In the genomic region with DNA sequence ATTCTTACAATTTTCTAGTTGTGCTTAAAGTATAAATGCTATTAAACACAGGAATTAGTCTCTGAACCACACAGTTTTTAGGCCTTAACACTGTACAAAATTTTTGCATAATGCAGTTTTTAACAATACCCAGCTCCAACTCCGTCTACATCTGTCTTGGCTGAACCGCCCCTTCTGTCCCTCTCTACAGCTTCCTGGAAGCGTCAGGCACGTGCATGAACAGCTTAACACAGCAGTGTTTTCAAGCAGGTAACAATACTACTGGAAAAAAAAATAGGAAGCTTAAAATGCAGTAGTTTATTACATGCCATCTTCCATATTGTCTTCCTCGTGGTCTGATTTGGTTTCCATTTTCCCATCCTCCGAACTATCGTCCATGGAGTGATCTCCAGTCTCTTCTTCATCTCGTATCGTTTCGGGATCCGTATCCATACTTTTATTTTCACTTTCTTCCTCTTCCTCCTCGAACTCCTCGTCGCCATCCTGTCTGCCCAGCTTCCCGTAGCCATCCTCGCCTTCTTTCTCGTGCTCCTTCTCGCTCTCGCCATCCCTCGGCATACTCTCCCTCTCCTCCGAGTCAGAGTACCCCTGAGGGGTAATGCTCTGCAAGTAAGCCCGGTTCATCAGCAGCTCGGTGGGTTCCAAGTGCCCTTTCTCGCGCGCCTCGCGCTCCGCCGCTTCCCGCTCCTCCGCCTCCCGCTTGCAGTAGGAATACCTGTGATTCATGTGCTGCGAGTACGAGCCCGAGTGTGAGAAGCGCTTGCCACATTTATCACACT, we compare ENCODE assay signal across 11 cellular contexts.
DNase-seq lines count a peak whose midpoint lies in the region; ATAC-seq, FAIRE-seq and TF ChIP-seq lines count a peak whose summit lies in the region.
"Had no signal": no experiment of that assay in that cellular context is flagged by ENCODE, and none has a peak within 500 bp of the region (broad histone marks: within the 10 kb centered on the region; RNA-seq: fewer than 3 reads in every experiment).

No MANE protein-coding gene starts in this region.

- H3K23me2 ChIP-seq in H1 (ENCODE audit: low read depth, low read length): no peaks in the 10 kb centered on the region; the same call in 1 of the 2 replicates

- peaks cover 0 to 5% (median 0%) of the 10 kb centered on the region in 4 experiments; a peak in 1 of 7 replicates for H3K4me1 ChIP-seq in H1 (replicated peaks in 1 of 4; ENCODE audit: control insufficient read depth in 3 of 4, insufficient read depth in 4 of 4, low read length in 3 of 4)
- H3K4me1 ChIP-seq in thoracic aorta (ENCODE audit: control insufficient read depth in 1 of 2, low read depth in 2 of 2): peaks cover 9 to 23% of the 10 kb centered on the region in 2 donors

- TF ChIP-seq POLR2A in H1 (IDR thresholded peaks at IDR 0.05; ENCODE audit: control extremely low read depth in 1 of 2, low read depth in 2 of 2, low read length in 2 of 2): no peak

- POLR2A ChIA-PET in H1 (lab: Charles Lee; ENCODE audit: partially characterized antibody): interaction anchor here (0.6 to 0.7 kb wide), 4 partner anchors 25 to 887 kb away, joined by 3 to 4 read pairs (median 3); no protein-coding TSS in a partner anchor

- no peaks in the 10 kb centered on the region for H4K20me1 ChIP-seq in H1 (replicated peaks in 1 of 2; ENCODE audit: control insufficient read depth in 1 of 2, insufficient read depth in 2 of 2, low read length in 2 of 2)

- no peak overlapping the region for H3K27ac Mint-ChIP-seq in glutamatergic neuron (ENCODE audit: unreplicated experiment)
- H3K27ac Mint-ChIP-seq in activated T-helper 2 cell treated with anti-CD3 and anti-CD28 coated beads, Interferon-gamma antibody, Interleukin-2, Interleukin-4, amounts not matched to agents 10 μg/mL and 5 μg/mL and 100 μg/mL, durations not matched to agents 14 hours and 24 hours and 36 hours: no peak overlapping the region
- H3K27ac Mint-ChIP-seq: mesothelial cell of epicardium had no signal

- peaks cover 4% of the 10 kb centered on the region for H3K36me3 Mint-ChIP-seq in glutamatergic neuron (ENCODE audit: unreplicated experiment)
- H3K36me3 Mint-ChIP-seq in activated T-helper 2 cell treated with anti-CD3 and anti-CD28 coated beads, Interferon-gamma antibody, Interleukin-2, Interleukin-4, amounts not matched to agents 10 μg/mL and 5 μg/mL and 100 μg/mL, durations not matched to agents 14 hours and 24 hours and 36 hours (ENCODE audit: low read depth): peaks cover 21% of the 10 kb centered on the region

- H3K9me3 ChIP-seq in H1 (ENCODE audit: insufficient read depth in 2 of 2, low read depth in 1 of 2, low read length in 1 of 2): no peaks in the 10 kb centered on the region
- H3K9me3 ChIP-seq in thoracic aorta: no peaks in the 10 kb centered on the region
- H3K9me3 ChIP-seq: spleen had no signal

- peak overlapping the region; percentile 33 to 55 (median 42); a peak in 6 of 8 replicates for H3K4me3 ChIP-seq in H1 (ENCODE audit: extremely low read depth in 1 of 4, insufficient read depth in 2 of 4, low read depth in 3 of 4, low read length in 4 of 4)
- H3K4me3 ChIP-seq in kidney epithelial cell (ENCODE audit: low read depth, low read length): peak overlapping the region; percentile 25
- H3K4me3 ChIP-seq in thoracic aorta: no peak overlapping the region

- no peaks in the 10 kb centered on the region for H3K79me1 ChIP-seq in H1 (ENCODE audit: low read depth, low read length)

- H3K36me3 ChIP-seq in H1 (ENCODE audit: control insufficient read depth in 2 of 4, insufficient read depth in 4 of 4, low read length in 3 of 4): no peaks in the 10 kb centered on the region
- no peaks in the 10 kb centered on the region for H3K36me3 ChIP-seq in kidney epithelial cell (ENCODE audit: control insufficient read depth, insufficient read depth, low read length)
- peaks cover 8% of the 10 kb centered on the region for H3K36me3 ChIP-seq in thoracic aorta

- H3K4me2 ChIP-seq in H1 (ENCODE audit: insufficient read depth in 1 of 2, low read depth in 2 of 2, low read length in 2 of 2): peak overlapping the region; percentile 82 to 96

- H2BK15ac ChIP-seq in H1 (ENCODE audit: low read length): no peak overlapping the region

- H2AFZ ChIP-seq in H1 (ENCODE audit: low read length): peak overlapping the region; percentile 88

- H2AK5ac ChIP-seq in H1 (ENCODE audit: low read depth, low read length): no peak overlapping the region

- ATAC-seq in thoracic aorta (ENCODE audit: insufficient number of reproducible peaks, low FRiP score, low read depth): no peak

- H2BK12ac ChIP-seq in H1 (ENCODE audit: low read depth, low read length): peak overlapping the region; percentile 89

- no peak overlapping the region for H3K4ac ChIP-seq in H1 (replicated peaks; ENCODE audit: insufficient read length, low read depth, low read length)

- no peaks in the 10 kb centered on the region for H3K27me3 Mint-ChIP-seq in glutamatergic neuron (ENCODE audit: unreplicated experiment)
- H3K27me3 Mint-ChIP-seq in activated T-helper 2 cell treated with anti-CD3 and anti-CD28 coated beads, Interferon-gamma antibody, Interleukin-2, Interleukin-4, amounts not matched to agents 10 μg/mL and 5 μg/mL and 100 μg/mL, durations not matched to agents 14 hours and 24 hours and 36 hours (ENCODE audit: low read depth): peaks cover 2% of the 10 kb centered on the region

- H3K18ac ChIP-seq in H1 (ENCODE audit: extremely low read depth, low read length): peak overlapping the region; percentile 15; the same call in 1 of the 2 replicates

- H3K9me3 Mint-ChIP-seq in glutamatergic neuron (ENCODE audit: unreplicated experiment): peaks cover 2% of the 10 kb centered on the region
- no peaks in the 10 kb centered on the region for H3K9me3 Mint-ChIP-seq in activated T-helper 2 cell treated with anti-CD3 and anti-CD28 coated beads, Interferon-gamma antibody, Interleukin-2, Interleukin-4, amounts not matched to agents 10 μg/mL and 5 μg/mL and 100 μg/mL, durations not matched to agents 14 hours and 24 hours and 36 hours
- H3K9me3 Mint-ChIP-seq: mesothelial cell of epicardium had no signal

- H2BK5ac ChIP-seq in H1 (ENCODE audit: low read depth, low read length): peak overlapping the region; percentile 66; the same call in 1 of the 2 replicates

- H4K91ac ChIP-seq in H1 (replicated peaks; ENCODE audit: insufficient read length, low read length): no peak overlapping the region

- no peak overlapping the region for H3K27ac ChIP-seq in H1 (ENCODE audit: low read depth, low read length)
- peak overlapping the region; percentile 44 to 48 for H3K27ac ChIP-seq in thoracic aorta

- WGBS in H1 (ENCODE audit: extremely low coverage in 1 of 2, insufficient coverage in 1 of 2, insufficient read length in 1 of 2, insufficient replicate concordance in 2 of 2, low coverage in 1 of 2, low lambda C conversion rate in 2 of 2, missing lambda C conversion rate in 1 of 2), 2 experiments: 18% methylated on average over 37 of the region's 37 CpGs; no CpG with 5 or more reads in 1 of the 2 experiments

- peak overlapping the region; percentile 82; the same call in 1 of the 2 replicates for H4K8ac ChIP-seq in H1 (ENCODE audit: extremely low read depth, insufficient read depth, low read length)

- no peak for TF ChIP-seq EP300 in H1 (IDR thresholded peaks at IDR 0.05; ENCODE audit: borderline replicate concordance in 1 of 2, low read depth in 2 of 2, low read length in 2 of 2)

- no peaks in the 10 kb centered on the region for H3K79me2 ChIP-seq in H1 (ENCODE audit: control insufficient read depth in 1 of 2, insufficient read depth in 2 of 2, low read length in 2 of 2)

- intact Hi-C loops in activated T-helper 2 cell treated with anti-CD3 and anti-CD28 coated beads, Interferon-gamma antibody, Interleukin-2, Interleukin-4, amounts not matched to agents 10 μg/mL and 5 μg/mL and 100 μg/mL, durations not matched to agents 14 hours and 24 hours and 36 hours (cut with micrococcal nuclease): no loop called here

- CTCF ChIA-PET in H1 (lab: Charles Lee; ENCODE audit: partially characterized antibody): interaction anchor here (0.5 to 1.3 kb wide), 3 partner anchors 10 to 42 kb away, joined by 3 read pairs; no protein-coding TSS in a partner anchor

- H3K4me3 Mint-ChIP-seq in glutamatergic neuron (ENCODE audit: unreplicated experiment): no peak overlapping the region
- no peak overlapping the region for H3K4me3 Mint-ChIP-seq in activated T-helper 2 cell treated with anti-CD3 and anti-CD28 coated beads, Interferon-gamma antibody, Interleukin-2, Interleukin-4, amounts not matched to agents 10 μg/mL and 5 μg/mL and 100 μg/mL, durations not matched to agents 14 hours and 24 hours and 36 hours (ENCODE audit: low read depth)
- H3K4me3 Mint-ChIP-seq: mesothelial cell of epicardium had no signal

- TF ChIP-seq CTCF in H1 (IDR thresholded peaks at IDR 0.05; ENCODE audit: control extremely low read depth in 1 of 3, insufficient read depth in 1 of 3, low read depth in 1 of 3, low read length in 3 of 3): no peak
- TF ChIP-seq CTCF in kidney epithelial cell (IDR thresholded peaks at IDR 0.05; ENCODE audit: insufficient read depth, low read length, poor library complexity, severe bottlenecking): no peak
- TF ChIP-seq CTCF in thoracic aorta (IDR thresholded peaks at IDR 0.05): no peak
- no peak for TF ChIP-seq CTCF in glutamatergic neuron (IDR thresholded peaks at IDR 0.05; ENCODE audit: partially characterized antibody, unreplicated experiment)

- no peak overlapping the region for H4K5ac ChIP-seq in H1 (ENCODE audit: insufficient read length, low read depth, low read length)

- peak overlapping the region in 1 of 4 experiments; percentile 53; a peak in 2 of 7 replicates for H3K9ac ChIP-seq in H1 (replicated peaks in 1 of 4; ENCODE audit: extremely low read depth in 1 of 4, low read depth in 3 of 4, low read length in 3 of 4)

- peak overlapping the region; percentile 29; the same call in 1 of the 2 replicates for H2BK20ac ChIP-seq in H1 (ENCODE audit: low read length)

- H2BK120ac ChIP-seq in H1 (replicated peaks; ENCODE audit: low read depth, low read length): no peak overlapping the region

- DNase-seq in NCI-H1417 treated with DMSO at 0.1 percent for 48 hours (lab: John Stamatoyannopoulos, UW): peak; percentile 41
- peak; percentile 36 to 70 for DNase-seq in H1 (ENCODE audit: low read depth in 1 of 2, low spot score in 2 of 2)
- no peak for DNase-seq in kidney epithelial cell (ENCODE audit: low read depth)
- no peak for DNase-seq in thoracic aorta (ENCODE audit: low spot score)
- DNase-seq in NAMALWA (ENCODE audit: low spot score): no peak
- DNase-seq in glutamatergic neuron: no peak
- no peak for DNase-seq in activated T-helper 2 cell treated with anti-CD3 and anti-CD28 coated beads, Interferon-gamma antibody, Interleukin-2, Interleukin-4, amounts not matched to agents 10 μg/mL and 5 μg/mL and 100 μg/mL, durations not matched to agents 14 hours and 24 hours and 36 hours (ENCODE audit: low spot score)
- DNase-seq: NCI-H82, spleen had no signal

- H3K14ac ChIP-seq in H1 (ENCODE audit: insufficient read length): no peak overlapping the region

- no peak for TF ChIP-seq RAD21 in H1 (IDR thresholded peaks at IDR 0.05 in 1 of 2, conservative IDR thresholded peaks at IDR 0.05 in 1 of 2; ENCODE audit: low read depth in 2 of 2, low read length in 2 of 2)

- H3K23ac ChIP-seq in H1 (ENCODE audit: insufficient read length): no peak overlapping the region

- H3K56ac ChIP-seq in H1 (replicated peaks; ENCODE audit: insufficient read length, low read depth, low read length): no peak overlapping the region

- peaks cover 3 to 25% (median 14%) of the 10 kb centered on the region in 4 experiments for H3K27me3 ChIP-seq in H1 (replicated peaks in 1 of 4; ENCODE audit: control insufficient read depth in 3 of 4, extremely low read depth in 1 of 4, insufficient read depth in 3 of 4, low read length in 3 of 4)
- no peaks in the 10 kb centered on the region for H3K27me3 ChIP-seq in kidney epithelial cell (ENCODE audit: control insufficient read depth, insufficient read depth, low read length)
- H3K27me3 ChIP-seq in thoracic aorta (replicated peaks; ENCODE audit: insufficient read depth): no peaks in the 10 kb centered on the region
- H3K27me3 ChIP-seq: spleen had no signal

- no peaks in the 10 kb centered on the region for H3K4me1 Mint-ChIP-seq in glutamatergic neuron (ENCODE audit: low read depth, unreplicated experiment)
- peaks cover 4% of the 10 kb centered on the region for H3K4me1 Mint-ChIP-seq in activated T-helper 2 cell treated with anti-CD3 and anti-CD28 coated beads, Interferon-gamma antibody, Interleukin-2, Interleukin-4, amounts not matched to agents 10 μg/mL and 5 μg/mL and 100 μg/mL, durations not matched to agents 14 hours and 24 hours and 36 hours (ENCODE audit: low read depth)

- FAIRE-seq in H1 (lab: Jason Lieb, UNC): peak; percentile 87
- FAIRE-seq: D721Med had no signal

Comparison
In these comparisons a context has a peak if more than half of its experiments do, and no peak if none do; other contexts are left out.
1. DNase-seq: peak in NCI-H1417 treated with DMSO at 0.1 percent for 48 hours (single experiment) and H1 (2 of 2); none in kidney epithelial cell (single experiment), thoracic aorta (single experiment), NAMALWA (single experiment), glutamatergic neuron (single experiment) and activated T-helper 2 cell treated with anti-CD3 and anti-CD28 coated beads, Interferon-gamma antibody, Interleukin-2, Interleukin-4, amounts not matched to agents 10 μg/mL and 5 μg/mL and 100 μg/mL, durations not matched to agents 14 hours and 24 hours and 36 hours (single experiment).